Comparison of ENCODE assay signal across 8 cellular contexts in the genomic region with DNA sequence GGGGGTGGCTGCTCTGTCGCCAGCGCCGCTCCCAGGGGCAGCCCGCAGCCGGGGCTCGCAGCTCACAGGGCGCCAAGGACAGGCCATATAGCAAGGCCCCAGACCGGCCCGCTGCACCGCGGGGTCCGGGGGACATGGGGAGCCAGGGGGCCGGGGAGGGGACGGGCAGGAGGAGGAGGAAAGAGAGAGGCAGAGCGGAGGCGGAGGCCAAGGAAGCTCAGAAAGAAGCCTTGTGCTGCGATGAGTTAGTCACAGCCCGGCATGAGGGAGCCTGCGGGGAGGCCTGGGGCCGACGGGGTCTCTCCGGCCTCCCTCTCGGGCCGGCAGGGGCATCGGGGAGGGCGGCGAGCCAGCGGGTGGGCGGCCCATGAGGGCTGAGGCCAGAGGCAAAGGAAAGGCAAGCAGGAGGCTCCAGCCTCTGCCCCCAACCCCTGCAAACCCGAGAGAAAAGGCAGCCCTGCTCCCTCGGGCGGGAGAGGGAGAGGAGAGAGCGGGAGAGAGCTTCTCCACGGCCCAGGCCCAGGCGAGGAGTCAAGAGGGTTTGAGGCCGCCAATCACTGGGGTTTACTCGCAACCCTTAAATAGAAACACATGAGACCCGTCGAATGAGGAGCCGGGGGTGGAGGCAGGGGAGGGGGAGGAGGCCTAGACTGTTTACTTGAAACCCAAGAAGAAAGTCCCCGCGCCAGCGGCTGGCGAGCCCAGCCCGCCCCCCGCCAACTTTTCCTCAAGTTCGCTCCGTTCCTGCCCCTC.
A peak's percentile ranks its signal among the peaks of the same experiment; 100 is the strongest.
DNase-seq lines count a peak whose midpoint lies in the region; ATAC-seq and TF ChIP-seq lines count a peak whose summit lies in the region.

No MANE protein-coding gene starts in this region.

- H3K27ac ChIP-seq in layer of hippocampus (ENCODE audit: low read depth, low read length): peak overlapping the region; percentile 82

- H3K4me3 Mint-ChIP-seq in central memory CD8-positive, alpha-beta T cell: peak overlapping the region; percentile 85

- TF ChIP-seq CTCF in BJ (IDR thresholded peaks at IDR 0.05; ENCODE audit: insufficient read depth, low read depth, low read length): no peak

- H3K36me3 Mint-ChIP-seq in central memory CD8-positive, alpha-beta T cell (ENCODE audit: insufficient read depth): peaks cover 14% of the 10 kb centered on the region

- H3K27me3 ChIP-seq in BJ (ENCODE audit: control insufficient read depth, insufficient read depth, low read length) (no peaks in the 10 kb centered on the region), layer of hippocampus (ENCODE audit: control insufficient read depth, insufficient read depth, low read length) (no peaks in the 10 kb centered on the region)

- H3K4me3 ChIP-seq in BJ (ENCODE audit: low read depth, low read length): peak overlapping the region; percentile 81

- H3K36me3 ChIP-seq in BJ (ENCODE audit: control insufficient read depth, insufficient read depth, low read length): peaks cover 26% of the 10 kb centered on the region

- no peaks in the 10 kb centered on the region for H3K27me3 Mint-ChIP-seq in central memory CD8-positive, alpha-beta T cell

- peak overlapping the region; percentile 89 for H3K27ac Mint-ChIP-seq in central memory CD8-positive, alpha-beta T cell (ENCODE audit: low read depth)

- ATAC-seq in HG02870 (IDR thresholded peaks at IDR 0.05; ENCODE audit: unreplicated experiment) (peak; percentile 52), HG03565 (IDR thresholded peaks at IDR 0.05; ENCODE audit: unreplicated experiment) (no peak)
- ATAC-seq in central memory CD8-positive, alpha-beta T cell (replicated peaks; ENCODE audit: extremely low read depth, poor library complexity, severe bottlenecking): peak; percentile 65

- no peaks in the 10 kb centered on the region for H3K9me3 Mint-ChIP-seq in central memory CD8-positive, alpha-beta T cell

- CTCF ChIA-PET in BJ (lab: Yijun Ruan, JAX): interaction anchor here (0.7 to 4.0 kb wide), 12 partner anchors 12 to 62 kb away, joined by 3 to 22 read pairs (median 4); no protein-coding TSS in a partner anchor

- DNase-seq in BJ (ENCODE audit: low read depth): peak; percentile 87
- peak; percentile 67 for DNase-seq in T1000 (lab: John Stamatoyannopoulos, UW)
- peak in 1 of 2 donors; percentile 18 for DNase-seq in central memory CD8-positive, alpha-beta T cell (ENCODE audit: low spot score in 2 of 2)
- peak in 2 of 3 donors; percentile 11 to 22 for DNase-seq in stimulated activated CD4-positive, alpha-beta T cell treated with anti-CD3 and anti-CD28 coated beads, TNF-alpha, amount 100 ng/mL, for 1 hour (ENCODE audit: low read depth in 3 of 3, low spot score in 1 of 3)
- DNase-seq in KBM-7: no peak

- POLR2A ChIA-PET in BJ (lab: Charles Lee): interaction anchor here (0.7 to 0.8 kb wide), 2 partner anchors 17 to 80 kb away, joined by 8 to 10 read pairs; no protein-coding TSS in a partner anchor

- peaks cover 19% of the 10 kb centered on the region for H3K4me1 Mint-ChIP-seq in central memory CD8-positive, alpha-beta T cell

- in situ Hi-C loops in KBM-7 (cut with MboI; ENCODE audit: low pct_unique_long_range_greater_than_20kb, low sequenced_read_pairs): no loop called here
